ENCODE assay signal across 17 cellular contexts in the genomic region with DNA sequence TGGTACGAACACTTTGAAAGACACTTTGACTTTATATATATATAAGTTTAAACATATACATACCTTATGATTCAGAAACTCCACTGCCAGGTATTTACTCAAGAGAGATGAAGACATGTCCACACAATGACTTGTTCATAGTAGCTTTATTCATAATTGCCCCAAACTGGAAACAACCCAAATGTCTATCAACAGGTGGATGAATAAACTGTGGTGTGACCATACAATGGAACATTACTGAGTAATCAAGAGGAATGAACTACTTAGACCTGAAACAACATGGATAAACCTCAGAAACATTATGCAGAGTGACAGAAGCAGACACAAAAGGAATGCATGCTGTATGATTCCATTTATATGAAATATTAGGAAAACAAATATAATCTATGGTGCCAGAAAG.
A peak's percentile ranks its signal among the peaks of the same experiment; 100 is the strongest.
DNase-seq lines count a peak whose midpoint lies in the region; FAIRE-seq and TF ChIP-seq lines count a peak whose summit lies in the region.
"Had no signal": no experiment of that assay in that cellular context is flagged by ENCODE, and none has a peak within 500 bp of the region (broad histone marks: within the 10 kb centered on the region; RNA-seq: fewer than 3 reads in every experiment).

No MANE protein-coding gene starts in this region.

- H3K79me2 ChIP-seq in Loucy (ENCODE audit: insufficient read depth, low read length), result no peaks in the 10 kb centered on the region
- no peaks in the 10 kb centered on the region for H3K79me2 ChIP-seq in keratinocyte (ENCODE audit: control insufficient read depth, insufficient read depth, low read length)

- H3K27ac ChIP-seq in keratinocyte (ENCODE audit: control insufficient read depth, insufficient read depth, low read length), result peak overlapping the region; percentile 84
- H3K27ac ChIP-seq: A549, C4-2B, GM23248 had no signal

- H3K4me1 ChIP-seq in Loucy (ENCODE audit: insufficient read depth, low read length, poor library complexity, severe bottlenecking), result peaks cover 14% of the 10 kb centered on the region
- H3K4me1 ChIP-seq in keratinocyte (ENCODE audit: control insufficient read depth, extremely low read depth, insufficient read depth, low read length), result peaks cover 40% of the 10 kb centered on the region
- H3K4me1 ChIP-seq: BE2C had no signal

- H3K9me1 ChIP-seq in keratinocyte (ENCODE audit: control insufficient read depth, extremely low read depth, insufficient read depth, low read length), result no peaks in the 10 kb centered on the region

- H4K20me1 ChIP-seq in Loucy (ENCODE audit: insufficient read depth, low read length, poor library complexity, severe bottlenecking) (no peaks in the 10 kb centered on the region), keratinocyte (ENCODE audit: control insufficient read depth, extremely low read depth, insufficient read depth, low read length) (no peaks in the 10 kb centered on the region)

- H3K4me2 ChIP-seq in Loucy (ENCODE audit: low read depth, low read length, poor library complexity, severe bottlenecking), result no peak overlapping the region
- H3K4me2 ChIP-seq in keratinocyte (ENCODE audit: control insufficient read depth, extremely low read depth, insufficient read depth, low read depth, low read length), result peak overlapping the region; percentile 10
- H3K4me2 ChIP-seq: A549 had no signal

- H3K9me3 ChIP-seq in Loucy (ENCODE audit: insufficient read depth, low read depth, low read length), result no peaks in the 10 kb centered on the region
- no peaks in the 10 kb centered on the region for H3K9me3 ChIP-seq in keratinocyte (ENCODE audit: control insufficient read depth, low read depth, low read length)
- H3K9me3 ChIP-seq: A549, BE2C had no signal

- DNase-seq in HTR-8/SVneo (ENCODE audit: insufficient read length, low spot score), result no peak
- peak; percentile 100 for DNase-seq in bronchial epithelial cell (ENCODE audit: low read depth)
- DNase-seq in keratinocyte (ENCODE audit: low read depth, low spot score), result peak; percentile 95
- no peak for DNase-seq in effector CD4-positive, alpha-beta T cell
- DNase-seq in posterior cingulate gyrus, result no peak
- no peak for DNase-seq in NCI-H187 (lab: John Stamatoyannopoulos, UW)
- no peak for DNase-seq in kidney tubule cell (ENCODE audit: low spot score)
- DNase-seq: BE2C; CD4-positive, alpha-beta memory T cell; DMS79; GM23248; H7 had no signal

- H2AFZ ChIP-seq in Loucy (ENCODE audit: low read length), result 0 out of 2 replicates have a peak overlapping the region, but pooled peaks have one; percentile 20
- H2AFZ ChIP-seq in keratinocyte (ENCODE audit: control insufficient read depth, low read length), result no peak overlapping the region
- H2AFZ ChIP-seq: GM23248 had no signal

- no peaks in the 10 kb centered on the region; the same call in 1 of the 2 replicates for H3F3A ChIP-seq in Loucy (ENCODE audit: low read depth)

- no peaks in the 10 kb centered on the region for H3K9me2 ChIP-seq in Loucy (replicated peaks; ENCODE audit: low read depth, low read length)

- no peaks in the 10 kb centered on the region for H3K27me3 ChIP-seq in Loucy (ENCODE audit: insufficient read depth, low read length, poor library complexity, severe bottlenecking)
- H3K27me3 ChIP-seq in bronchial epithelial cell (ENCODE audit: control insufficient read depth, insufficient read depth, low read length), result no peaks in the 10 kb centered on the region
- no peaks in the 10 kb centered on the region for H3K27me3 ChIP-seq in keratinocyte (ENCODE audit: control insufficient read depth, extremely low read depth, insufficient read depth, low read length)
- H3K27me3 ChIP-seq: BE2C had no signal

- intact Hi-C loops in posterior cingulate gyrus (cut with DNase I), result no loop called here

- dilution Hi-C loops in keratinocyte (cut with MboI; ENCODE audit: extremely low pct_ligation_motif_present, low sequenced_read_pairs), result no loop called here

- no peak overlapping the region for H3K9ac ChIP-seq in Loucy (ENCODE audit: low read depth, low read length, poor library complexity, severe bottlenecking)
- H3K9ac ChIP-seq in keratinocyte (ENCODE audit: control insufficient read depth, extremely low read depth, insufficient read depth, low read length), result no peak overlapping the region
- H3K9ac ChIP-seq: GM23248 had no signal

- H3K36me3 ChIP-seq in Loucy (ENCODE audit: insufficient read depth, low read length) (no peaks in the 10 kb centered on the region), bronchial epithelial cell (ENCODE audit: control insufficient read depth, insufficient read depth, low read length) (no peaks in the 10 kb centered on the region), keratinocyte (ENCODE audit: control insufficient read depth in 2 of 2, extremely low read depth in 1 of 2, insufficient read depth in 2 of 2, low read length in 2 of 2) (no peaks in the 10 kb centered on the region)
- H3K36me3 ChIP-seq: BE2C had no signal

- TF ChIP-seq CTCF in Loucy (conservative IDR thresholded peaks at IDR 0.05; ENCODE audit: low read length) (no peak), bronchial epithelial cell (IDR thresholded peaks at IDR 0.05; ENCODE audit: insufficient read depth, low read length, severe bottlenecking) (no peak), keratinocyte (optimal IDR thresholded peaks at IDR 0.05 in 1 of 3, IDR thresholded peaks at IDR 0.05 in 1 of 3, conservative IDR thresholded peaks at IDR 0.05 in 1 of 3; ENCODE audit: extremely low read depth in 1 of 3, insufficient read depth in 2 of 3, low read length in 3 of 3) (no peak)

- FAIRE-seq in HTR-8/SVneo (lab: Jason Lieb, UNC) (peak; percentile 96), bronchial epithelial cell (lab: Jason Lieb, UNC) (no peak), keratinocyte (lab: Jason Lieb, UNC) (peak; percentile 82)
- FAIRE-seq: A549, GM12878, GM18507 had no signal

- no peak overlapping the region for H3K4me3 ChIP-seq in Loucy (ENCODE audit: low read length, poor library complexity, severe bottlenecking)
- H3K4me3 ChIP-seq in bronchial epithelial cell (ENCODE audit: low read depth, low read length), result no peak overlapping the region
- no peak overlapping the region for H3K4me3 ChIP-seq in keratinocyte (ENCODE audit: control insufficient read depth in 2 of 3, extremely low read depth in 1 of 3, insufficient read depth in 2 of 3, low read depth in 1 of 3, low read length in 3 of 3)
- H3K4me3 ChIP-seq: A549, GM12878, GM23248 had no signal

Comparison
In these comparisons a context has a peak if more than half of its experiments do, and no peak if none do; other contexts are left out.
1. DNase-seq: peak in bronchial epithelial cell (single experiment) and keratinocyte (single experiment); none in HTR-8/SVneo (single experiment), effector CD4-positive, alpha-beta T cell (single experiment), posterior cingulate gyrus (0 of 10), NCI-H187 (0 of 2) and kidney tubule cell (single experiment).